Comparison of ENCODE assay signal across 2 cellular contexts in the genomic region with DNA sequence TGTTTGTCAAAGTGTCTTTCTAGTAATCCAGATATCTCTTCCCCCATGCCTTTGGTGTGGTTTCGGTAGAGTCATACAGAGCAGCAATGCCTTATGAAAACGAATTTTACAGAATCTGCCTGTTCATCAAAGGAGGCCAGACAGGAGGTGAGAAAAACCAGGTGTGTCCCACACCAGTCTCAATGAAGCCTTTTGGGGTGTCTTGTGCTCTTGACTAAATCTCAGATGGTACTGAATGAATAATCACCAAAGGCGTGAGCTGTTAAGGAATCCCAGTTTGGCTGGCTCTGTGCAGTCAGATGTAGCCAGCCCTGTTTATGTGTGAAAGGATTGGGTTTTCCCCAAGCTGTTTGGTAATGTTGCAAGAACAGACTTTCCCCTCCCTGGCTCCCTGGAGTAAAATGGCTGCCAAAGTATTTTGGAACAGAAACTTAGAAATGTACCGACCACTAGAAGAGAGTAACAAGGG.
TF ChIP-seq lines count a peak whose summit lies in the region.

No MANE protein-coding gene starts in this region.

TF ChIP-seq in SK-N-SH, 30 proteins besides CTCF, POLR2A, EP300 and RAD21:
- TF ChIP-seq, protein P1, sequence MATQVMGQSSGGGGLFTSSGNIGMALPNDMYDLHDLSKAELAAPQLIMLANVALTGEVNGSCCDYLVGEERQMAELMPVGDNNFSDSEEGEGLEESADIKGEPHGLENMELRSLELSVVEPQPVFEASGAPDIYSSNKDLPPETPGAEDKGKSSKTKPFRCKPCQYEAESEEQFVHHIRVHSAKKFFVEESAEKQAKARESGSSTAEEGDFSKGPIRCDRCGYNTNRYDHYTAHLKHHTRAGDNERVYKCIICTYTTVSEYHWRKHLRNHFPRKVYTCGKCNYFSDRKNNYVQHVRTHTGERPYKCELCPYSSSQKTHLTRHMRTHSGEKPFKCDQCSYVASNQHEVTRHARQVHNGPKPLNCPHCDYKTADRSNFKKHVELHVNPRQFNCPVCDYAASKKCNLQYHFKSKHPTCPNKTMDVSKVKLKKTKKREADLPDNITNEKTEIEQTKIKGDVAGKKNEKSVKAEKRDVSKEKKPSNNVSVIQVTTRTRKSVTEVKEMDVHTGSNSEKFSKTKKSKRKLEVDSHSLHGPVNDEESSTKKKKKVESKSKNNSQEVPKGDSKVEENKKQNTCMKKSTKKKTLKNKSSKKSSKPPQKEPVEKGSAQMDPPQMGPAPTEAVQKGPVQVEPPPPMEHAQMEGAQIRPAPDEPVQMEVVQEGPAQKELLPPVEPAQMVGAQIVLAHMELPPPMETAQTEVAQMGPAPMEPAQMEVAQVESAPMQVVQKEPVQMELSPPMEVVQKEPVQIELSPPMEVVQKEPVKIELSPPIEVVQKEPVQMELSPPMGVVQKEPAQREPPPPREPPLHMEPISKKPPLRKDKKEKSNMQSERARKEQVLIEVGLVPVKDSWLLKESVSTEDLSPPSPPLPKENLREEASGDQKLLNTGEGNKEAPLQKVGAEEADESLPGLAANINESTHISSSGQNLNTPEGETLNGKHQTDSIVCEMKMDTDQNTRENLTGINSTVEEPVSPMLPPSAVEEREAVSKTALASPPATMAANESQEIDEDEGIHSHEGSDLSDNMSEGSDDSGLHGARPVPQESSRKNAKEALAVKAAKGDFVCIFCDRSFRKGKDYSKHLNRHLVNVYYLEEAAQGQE (IDR thresholded peaks at IDR 0.05; ENCODE audit: low read depth, low read length) = no peak
- TF ChIP-seq RFX5 (IDR thresholded peaks at IDR 0.05; ENCODE audit: low read length) (no peak), MEF2A (IDR thresholded peaks at IDR 0.05; ENCODE audit: borderline replicate concordance, low read depth) (no peak), TEAD4 (IDR thresholded peaks at IDR 0.05; ENCODE audit: borderline replicate concordance, insufficient read depth) (no peak), SIN3A (IDR thresholded peaks at IDR 0.05; ENCODE audit: borderline replicate concordance, low read depth, low read length) (no peak), NFIC (IDR thresholded peaks at IDR 0.05; ENCODE audit: borderline replicate concordance) (no peak), FOXJ3 (CRISPR knock-in tag; IDR thresholded peaks at IDR 0.05) (no peak)
- TF ChIP-seq, protein P2, sequence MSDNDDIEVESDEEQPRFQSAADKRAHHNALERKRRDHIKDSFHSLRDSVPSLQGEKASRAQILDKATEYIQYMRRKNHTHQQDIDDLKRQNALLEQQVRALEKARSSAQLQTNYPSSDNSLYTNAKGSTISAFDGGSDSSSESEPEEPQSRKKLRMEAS (IDR thresholded peaks at IDR 0.05; ENCODE audit: low read depth) = no peak

TF ChIP-seq in SK-N-SH treated with all-trans-retinoic acid at 6 μM for 48 hours, 23 proteins besides CTCF, POLR2A, EP300 and RAD21 (continued from another document):
- TF ChIP-seq ARNTL (CRISPR knock-in tag; IDR thresholded peaks at IDR 0.05; ENCODE audit: borderline replicate concordance, low read depth) = no peak
TF ChIP-seq in SK-N-SH treated with all-trans-retinoic acid at 6 μM for 48 hours: peak in this region for 0.
